ENCODE assay signal across 1 cellular context in genomic region chr3:13718437-13718836, GRCh38.
TF ChIP-seq lines count a peak whose summit lies in the region.

No MANE protein-coding gene starts in this region.

TF ChIP-seq in HepG2, 621 proteins besides CTCF, POLR2A, EP300 and RAD21 (continued from another document):
- TF ChIP-seq, protein P1, sequence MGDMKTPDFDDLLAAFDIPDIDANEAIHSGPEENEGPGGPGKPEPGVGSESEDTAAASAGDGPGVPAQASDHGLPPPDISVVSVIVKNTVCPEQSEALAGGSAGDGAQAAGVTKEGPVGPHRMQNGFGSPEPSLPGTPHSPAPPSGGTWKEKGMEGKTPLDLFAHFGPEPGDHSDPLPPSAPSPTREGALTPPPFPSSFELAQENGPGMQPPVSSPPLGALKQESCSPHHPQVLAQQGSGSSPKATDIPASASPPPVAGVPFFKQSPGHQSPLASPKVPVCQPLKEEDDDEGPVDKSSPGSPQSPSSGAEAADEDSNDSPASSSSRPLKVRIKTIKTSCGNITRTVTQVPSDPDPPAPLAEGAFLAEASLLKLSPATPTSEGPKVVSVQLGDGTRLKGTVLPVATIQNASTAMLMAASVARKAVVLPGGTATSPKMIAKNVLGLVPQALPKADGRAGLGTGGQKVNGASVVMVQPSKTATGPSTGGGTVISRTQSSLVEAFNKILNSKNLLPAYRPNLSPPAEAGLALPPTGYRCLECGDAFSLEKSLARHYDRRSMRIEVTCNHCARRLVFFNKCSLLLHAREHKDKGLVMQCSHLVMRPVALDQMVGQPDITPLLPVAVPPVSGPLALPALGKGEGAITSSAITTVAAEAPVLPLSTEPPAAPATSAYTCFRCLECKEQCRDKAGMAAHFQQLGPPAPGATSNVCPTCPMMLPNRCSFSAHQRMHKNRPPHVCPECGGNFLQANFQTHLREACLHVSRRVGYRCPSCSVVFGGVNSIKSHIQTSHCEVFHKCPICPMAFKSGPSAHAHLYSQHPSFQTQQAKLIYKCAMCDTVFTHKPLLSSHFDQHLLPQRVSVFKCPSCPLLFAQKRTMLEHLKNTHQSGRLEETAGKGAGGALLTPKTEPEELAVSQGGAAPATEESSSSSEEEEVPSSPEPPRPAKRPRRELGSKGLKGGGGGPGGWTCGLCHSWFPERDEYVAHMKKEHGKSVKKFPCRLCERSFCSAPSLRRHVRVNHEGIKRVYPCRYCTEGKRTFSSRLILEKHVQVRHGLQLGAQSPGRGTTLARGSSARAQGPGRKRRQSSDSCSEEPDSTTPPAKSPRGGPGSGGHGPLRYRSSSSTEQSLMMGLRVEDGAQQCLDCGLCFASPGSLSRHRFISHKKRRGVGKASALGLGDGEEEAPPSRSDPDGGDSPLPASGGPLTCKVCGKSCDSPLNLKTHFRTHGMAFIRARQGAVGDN (CRISPR knock-in tag; IDR thresholded peaks at IDR 0.05): peak; percentile 34; the same call in 1 of the 2 replicates
- no peak for TF ChIP-seq ZBTB10 (CRISPR knock-in tag; IDR thresholded peaks at IDR 0.05; ENCODE audit: borderline replicate concordance)
- TF ChIP-seq PHF21A (CRISPR knock-in tag; IDR thresholded peaks at IDR 0.05): 0 out of 2 replicates have a peak, but pooled peaks have one; percentile 24
- TF ChIP-seq SALL1 (CRISPR knock-in tag; IDR thresholded peaks at IDR 0.05): peak; percentile 56
- no peak for TF ChIP-seq KLF12 (CRISPR knock-in tag; IDR thresholded peaks at IDR 0.05; ENCODE audit: borderline replicate concordance)
- 0 out of 2 replicates have a peak, but pooled peaks have one; percentile 17 for TF ChIP-seq ZFY (CRISPR knock-in tag; IDR thresholded peaks at IDR 0.05)
- no peak for TF ChIP-seq ELK4 (CRISPR knock-in tag; IDR thresholded peaks at IDR 0.05; ENCODE audit: borderline replicate concordance)
- TF ChIP-seq ZNF652 (CRISPR knock-in tag; IDR thresholded peaks at IDR 0.05; ENCODE audit: borderline replicate concordance, low read depth): no peak
- TF ChIP-seq BCL3 (CRISPR knock-in tag; IDR thresholded peaks at IDR 0.05): no peak
- TF ChIP-seq HNF4A (CRISPR knock-in tag; IDR thresholded peaks at IDR 0.05): peak; percentile 84
- TF ChIP-seq, protein P2, sequence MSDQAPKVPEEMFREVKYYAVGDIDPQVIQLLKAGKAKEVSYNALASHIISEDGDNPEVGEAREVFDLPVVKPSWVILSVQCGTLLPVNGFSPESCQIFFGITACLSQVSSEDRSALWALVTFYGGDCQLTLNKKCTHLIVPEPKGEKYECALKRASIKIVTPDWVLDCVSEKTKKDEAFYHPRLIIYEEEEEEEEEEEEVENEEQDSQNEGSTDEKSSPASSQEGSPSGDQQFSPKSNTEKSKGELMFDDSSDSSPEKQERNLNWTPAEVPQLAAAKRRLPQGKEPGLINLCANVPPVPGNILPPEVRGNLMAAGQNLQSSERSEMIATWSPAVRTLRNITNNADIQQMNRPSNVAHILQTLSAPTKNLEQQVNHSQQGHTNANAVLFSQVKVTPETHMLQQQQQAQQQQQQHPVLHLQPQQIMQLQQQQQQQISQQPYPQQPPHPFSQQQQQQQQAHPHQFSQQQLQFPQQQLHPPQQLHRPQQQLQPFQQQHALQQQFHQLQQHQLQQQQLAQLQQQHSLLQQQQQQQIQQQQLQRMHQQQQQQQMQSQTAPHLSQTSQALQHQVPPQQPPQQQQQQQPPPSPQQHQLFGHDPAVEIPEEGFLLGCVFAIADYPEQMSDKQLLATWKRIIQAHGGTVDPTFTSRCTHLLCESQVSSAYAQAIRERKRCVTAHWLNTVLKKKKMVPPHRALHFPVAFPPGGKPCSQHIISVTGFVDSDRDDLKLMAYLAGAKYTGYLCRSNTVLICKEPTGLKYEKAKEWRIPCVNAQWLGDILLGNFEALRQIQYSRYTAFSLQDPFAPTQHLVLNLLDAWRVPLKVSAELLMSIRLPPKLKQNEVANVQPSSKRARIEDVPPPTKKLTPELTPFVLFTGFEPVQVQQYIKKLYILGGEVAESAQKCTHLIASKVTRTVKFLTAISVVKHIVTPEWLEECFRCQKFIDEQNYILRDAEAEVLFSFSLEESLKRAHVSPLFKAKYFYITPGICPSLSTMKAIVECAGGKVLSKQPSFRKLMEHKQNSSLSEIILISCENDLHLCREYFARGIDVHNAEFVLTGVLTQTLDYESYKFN (CRISPR knock-in tag; conservative IDR thresholded peaks at IDR 0.05): 0 out of 2 replicates have a peak, but pooled peaks have one; percentile 28
- TF ChIP-seq HOXA9 (CRISPR knock-in tag; IDR thresholded peaks at IDR 0.05; ENCODE audit: borderline replicate concordance): no peak
- TF ChIP-seq, protein P3, sequence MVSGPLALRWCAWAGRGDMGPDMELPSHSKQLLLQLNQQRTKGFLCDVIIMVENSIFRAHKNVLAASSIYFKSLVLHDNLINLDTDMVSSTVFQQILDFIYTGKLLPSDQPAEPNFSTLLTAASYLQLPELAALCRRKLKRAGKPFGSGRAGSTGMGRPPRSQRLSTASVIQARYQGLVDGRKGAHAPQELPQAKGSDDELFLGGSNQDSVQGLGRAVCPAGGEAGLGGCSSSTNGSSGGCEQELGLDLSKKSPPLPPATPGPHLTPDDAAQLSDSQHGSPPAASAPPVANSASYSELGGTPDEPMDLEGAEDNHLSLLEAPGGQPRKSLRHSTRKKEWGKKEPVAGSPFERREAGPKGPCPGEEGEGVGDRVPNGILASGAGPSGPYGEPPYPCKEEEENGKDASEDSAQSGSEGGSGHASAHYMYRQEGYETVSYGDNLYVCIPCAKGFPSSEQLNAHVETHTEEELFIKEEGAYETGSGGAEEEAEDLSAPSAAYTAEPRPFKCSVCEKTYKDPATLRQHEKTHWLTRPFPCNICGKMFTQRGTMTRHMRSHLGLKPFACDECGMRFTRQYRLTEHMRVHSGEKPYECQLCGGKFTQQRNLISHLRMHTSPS (CRISPR knock-in tag; IDR thresholded peaks at IDR 0.05; ENCODE audit: low read depth): peak; percentile 74
- TF ChIP-seq ZFX (CRISPR knock-in tag; IDR thresholded peaks at IDR 0.05; ENCODE audit: low read depth): peak; percentile 32; the same call in 1 of the 2 replicates
- peak; percentile 46 for TF ChIP-seq XRCC5 (optimal IDR thresholded peaks at IDR 0.05; ENCODE audit: low read length)
- TF ChIP-seq, protein P4, sequence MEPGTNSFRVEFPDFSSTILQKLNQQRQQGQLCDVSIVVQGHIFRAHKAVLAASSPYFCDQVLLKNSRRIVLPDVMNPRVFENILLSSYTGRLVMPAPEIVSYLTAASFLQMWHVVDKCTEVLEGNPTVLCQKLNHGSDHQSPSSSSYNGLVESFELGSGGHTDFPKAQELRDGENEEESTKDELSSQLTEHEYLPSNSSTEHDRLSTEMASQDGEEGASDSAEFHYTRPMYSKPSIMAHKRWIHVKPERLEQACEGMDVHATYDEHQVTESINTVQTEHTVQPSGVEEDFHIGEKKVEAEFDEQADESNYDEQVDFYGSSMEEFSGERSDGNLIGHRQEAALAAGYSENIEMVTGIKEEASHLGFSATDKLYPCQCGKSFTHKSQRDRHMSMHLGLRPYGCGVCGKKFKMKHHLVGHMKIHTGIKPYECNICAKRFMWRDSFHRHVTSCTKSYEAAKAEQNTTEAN (CRISPR knock-in tag; conservative IDR thresholded peaks at IDR 0.05): no peak
- TF ChIP-seq, protein P5, sequence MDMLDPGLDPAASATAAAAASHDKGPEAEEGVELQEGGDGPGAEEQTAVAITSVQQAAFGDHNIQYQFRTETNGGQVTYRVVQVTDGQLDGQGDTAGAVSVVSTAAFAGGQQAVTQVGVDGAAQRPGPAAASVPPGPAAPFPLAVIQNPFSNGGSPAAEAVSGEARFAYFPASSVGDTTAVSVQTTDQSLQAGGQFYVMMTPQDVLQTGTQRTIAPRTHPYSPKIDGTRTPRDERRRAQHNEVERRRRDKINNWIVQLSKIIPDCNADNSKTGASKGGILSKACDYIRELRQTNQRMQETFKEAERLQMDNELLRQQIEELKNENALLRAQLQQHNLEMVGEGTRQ (IDR thresholded peaks at IDR 0.05; ENCODE audit: low read depth, low read length): no peak
- TF ChIP-seq, protein P5 (CRISPR knock-in tag; IDR thresholded peaks at IDR 0.05; ENCODE audit: borderline replicate concordance): no peak
- peak; percentile 95 for TF ChIP-seq HNRNPL (IDR thresholded peaks at IDR 0.05; ENCODE audit: low read depth, low read length)
- no peak for TF ChIP-seq GATA4 (IDR thresholded peaks at IDR 0.05; ENCODE audit: borderline replicate concordance, low read depth)
- TF ChIP-seq HNF4G (IDR thresholded peaks at IDR 0.05; ENCODE audit: borderline replicate concordance, low read depth, low read length): peak; percentile 84
- no peak for TF ChIP-seq HNF4G (CRISPR knock-in tag; IDR thresholded peaks at IDR 0.05; ENCODE audit: borderline replicate concordance, low read depth)
